8 cellular contexts compared by ENCODE assay signal in the genomic region with DNA sequence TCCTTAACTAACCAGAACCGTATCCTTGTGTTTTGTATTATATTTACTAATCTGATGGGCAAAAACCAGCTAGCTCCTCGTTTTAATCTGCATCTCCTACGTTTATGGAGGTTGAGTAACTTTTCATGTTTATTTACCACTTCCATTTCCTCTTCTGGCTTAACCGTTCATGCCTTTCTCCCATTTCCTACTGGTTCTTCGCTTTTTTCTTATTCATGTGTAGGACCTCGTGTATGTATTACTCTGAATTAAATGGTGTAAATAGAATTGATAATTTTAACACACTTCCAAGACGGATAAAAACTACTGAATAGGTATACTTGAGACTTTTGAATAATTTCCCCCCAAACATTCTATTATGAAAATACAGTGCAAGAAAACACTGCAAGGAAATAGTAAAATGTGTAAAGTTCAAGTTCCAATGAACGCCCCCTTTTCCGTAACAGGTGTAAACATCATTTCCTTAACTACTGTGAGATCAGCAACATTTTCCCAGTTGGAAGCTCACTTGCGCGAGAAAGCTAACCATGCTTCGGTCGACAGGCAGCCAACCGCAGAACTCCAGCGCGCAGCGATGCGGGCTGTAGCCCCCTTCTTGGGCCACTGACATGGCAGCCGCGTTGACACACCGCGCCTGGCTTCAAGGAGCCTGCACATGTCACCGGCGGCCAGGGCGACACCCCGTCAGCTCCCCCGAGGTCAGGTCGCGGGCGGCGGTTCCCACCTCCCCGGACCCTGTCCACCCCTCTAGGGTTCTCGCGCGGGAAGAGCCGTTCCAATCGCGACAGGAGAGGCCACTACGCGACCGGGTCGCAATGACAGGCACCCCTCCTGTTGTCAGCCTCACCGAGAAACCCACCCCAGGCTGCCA. TPM values are rescaled to one million over a fixed set of nuclear protein-coding genes. Genes with fewer than 3 reads are reported as not detected.
DNase-seq lines count a peak whose midpoint lies in the region; ATAC-seq and TF ChIP-seq lines count a peak whose summit lies in the region.

No MANE protein-coding gene starts in this region.

- H3K4me3 Mint-ChIP-seq in endodermal cell = peak overlapping the region; percentile 90
- H3K4me3 Mint-ChIP-seq in stimulated activated effector memory CD8-positive, alpha-beta T cell treated with anti-CD3 and anti-CD28 coated beads, Interleukin-12 subunit alpha, Interleukin-12 subunit beta, amount 100 ng/mL, for 72 hours = peak overlapping the region; percentile 90

- peaks cover 9% of the 10 kb centered on the region for H3K4me1 Mint-ChIP-seq in endodermal cell
- peaks cover 27% of the 10 kb centered on the region for H3K4me1 Mint-ChIP-seq in stimulated activated effector memory CD8-positive, alpha-beta T cell treated with anti-CD3 and anti-CD28 coated beads, Interleukin-12 subunit alpha, Interleukin-12 subunit beta, amount 100 ng/mL, for 72 hours

- H3K4me1 ChIP-seq in endodermal cell (ENCODE audit: control insufficient read depth, insufficient read depth, low read length) = no peaks in the 10 kb centered on the region

- H3K27me3 ChIP-seq in endodermal cell (ENCODE audit: control insufficient read depth, insufficient read depth, low read length, poor library complexity, severe bottlenecking) = peaks cover 21% of the 10 kb centered on the region

- peaks cover 20% of the 10 kb centered on the region for H3K27me3 Mint-ChIP-seq in endodermal cell (ENCODE audit: insufficient read depth)

- no peak for DNase-seq in HFF-Myc (ENCODE audit: extremely low read depth, low read depth)
- DNase-seq in NCI-H1092 treated with DMSO at 0.1 percent for 48 hours (lab: John Stamatoyannopoulos, UW) = peak; percentile 75
- DNase-seq in activated CD4-positive, alpha-beta T cell treated with anti-CD3 and anti-CD28 coated beads for 4 hours = peak; percentile 30 to 50
- peak; percentile 83 for DNase-seq in endodermal cell
- DNase-seq in midbrain (lab: John Stamatoyannopoulos, UW) = peak; percentile 20
- peak in 1 of 2 donors; percentile 43 for DNase-seq in stimulated activated effector memory CD8-positive, alpha-beta T cell treated with anti-CD3 and anti-CD28 coated beads, Interleukin-12 subunit alpha, Interleukin-12 subunit beta, amount 100 ng/mL, for 72 hours (ENCODE audit: low spot score in 2 of 2)
- no peak for DNase-seq in COLO829 (ENCODE audit: low spot score)

- peak overlapping the region; percentile 26 for H3K9ac ChIP-seq in endodermal cell (ENCODE audit: extremely low read depth, low read length, poor library complexity, severe bottlenecking)

- peak; percentile 27 for ATAC-seq in stimulated activated effector memory CD8-positive, alpha-beta T cell treated with anti-CD3 and anti-CD28 coated beads, Interleukin-12 subunit alpha, Interleukin-12 subunit beta, amount 100 ng/mL, for 72 hours

- no peaks in the 10 kb centered on the region for H3K36me3 Mint-ChIP-seq in endodermal cell (ENCODE audit: low read depth)
- H3K36me3 Mint-ChIP-seq in stimulated activated effector memory CD8-positive, alpha-beta T cell treated with anti-CD3 and anti-CD28 coated beads, Interleukin-12 subunit alpha, Interleukin-12 subunit beta, amount 100 ng/mL, for 72 hours = peaks cover 14% of the 10 kb centered on the region

- no peaks in the 10 kb centered on the region for H3K9me3 Mint-ChIP-seq in endodermal cell
- H3K9me3 Mint-ChIP-seq in stimulated activated effector memory CD8-positive, alpha-beta T cell treated with anti-CD3 and anti-CD28 coated beads, Interleukin-12 subunit alpha, Interleukin-12 subunit beta, amount 100 ng/mL, for 72 hours = no peaks in the 10 kb centered on the region

- H3K4me3 ChIP-seq in GM08714 (ENCODE audit: low read length) = peak overlapping the region; percentile 83
- H3K4me3 ChIP-seq in HFF-Myc (replicated peaks; ENCODE audit: low read depth, low read length) = peak overlapping the region; percentile 87
- peak overlapping the region; percentile 94 for H3K4me3 ChIP-seq in endodermal cell (ENCODE audit: low read length)

- H3K36me3 ChIP-seq in endodermal cell (ENCODE audit: control insufficient read depth, insufficient read depth, low read length) = no peaks in the 10 kb centered on the region

- 5 to 9% methylated on average over 12 to 40 of the region's 43 CpGs for WGBS in endodermal cell (ENCODE audit: insufficient coverage in 1 of 2, insufficient read length in 1 of 2), 2 experiments

- TF ChIP-seq CTCF in HFF-Myc (IDR thresholded peaks at IDR 0.05; ENCODE audit: low read depth, low read length, missing control alignments) (no peak), endodermal cell (conservative IDR thresholded peaks at IDR 0.05) (no peak)

- no peaks in the 10 kb centered on the region for H3K9me3 ChIP-seq in endodermal cell (ENCODE audit: control insufficient read depth, low read length)

- H3K27ac Mint-ChIP-seq in endodermal cell = peak overlapping the region; percentile 87
- H3K27ac Mint-ChIP-seq in stimulated activated effector memory CD8-positive, alpha-beta T cell treated with anti-CD3 and anti-CD28 coated beads, Interleukin-12 subunit alpha, Interleukin-12 subunit beta, amount 100 ng/mL, for 72 hours = peak overlapping the region; percentile 97

- peak overlapping the region; percentile 62 for H3K27ac ChIP-seq in endodermal cell (ENCODE audit: low read depth, low read length)

RNA-seq across cellular contexts. Expression of a gene that starts 0.8 kb away (rescaled TPM):
- 10 to 100 TPM; 17.0 to 22.0 TPM for total RNA-seq in endodermal cell
- polyA plus RNA-seq in endodermal cell (2013, experiment 1 of 2) = 13.1 TPM
- polyA plus RNA-seq in endodermal cell (2013, experiment 2 of 2) = 12.6 TPM

Comparison
In these comparisons a context has a peak if more than half of its experiments do, and no peak if none do; other contexts are left out.
1. DNase-seq: peak in NCI-H1092 treated with DMSO at 0.1 percent for 48 hours (single experiment), activated CD4-positive, alpha-beta T cell treated with anti-CD3 and anti-CD28 coated beads for 4 hours (2 of 2), endodermal cell (single experiment) and midbrain (single experiment); none in HFF-Myc (single experiment) and COLO829 (single experiment).
2. Peak in every context shown above with its lines, with median percentiles within 50 percentile points of each other: H3K4me3 ChIP-seq.